In genomic region chr7:129245533-129245932, GRCh38 we compare ENCODE assay signal across 24 cellular contexts. TPM values are rescaled to one million over a fixed set of nuclear protein-coding genes. Genes with fewer than 3 reads are reported as not detected.
"Had no signal": no experiment of that assay in that cellular context is flagged by ENCODE, and none has a peak within 500 bp of the region (broad histone marks: within the 10 kb centered on the region; RNA-seq: fewer than 3 reads in every experiment).

No MANE protein-coding gene starts in this region.

- H3K4me1 ChIP-seq: esophagus muscularis mucosa, foreskin keratinocyte, gastroesophageal sphincter, heart left ventricle, left lung, lower lobe of right lung had no signal

- H3K27me3 ChIP-seq: dorsolateral prefrontal cortex, esophagus muscularis mucosa, foreskin keratinocyte, gastroesophageal sphincter, heart left ventricle, hepatocyte, left lung had no signal

- DNase-seq: dermis blood vessel endothelial cell; dorsolateral prefrontal cortex; effector CD4-positive, alpha-beta T cell; effector memory CD4-positive, alpha-beta T cell; foreskin keratinocyte; heart left ventricle; hypothalamus; immature natural killer cell; islet precursor cell; kidney; kidney glomerular epithelial cell; left lung; left ventricle myocardium superior; lower lobe of right lung; mesendoderm; midbrain; naive thymus-derived CD4-positive, alpha-beta T cell had no signal

- H3K4me3 ChIP-seq: coronary artery, dorsolateral prefrontal cortex, esophagus muscularis mucosa, gastroesophageal sphincter, heart left ventricle, hepatocyte, left lung, lower lobe of right lung had no signal

- H3K9me3 ChIP-seq: esophagus muscularis mucosa, gastroesophageal sphincter, left lung, lower lobe of right lung had no signal

- H3K27ac ChIP-seq: coronary artery, dorsolateral prefrontal cortex, esophagus muscularis mucosa, foreskin keratinocyte, gastroesophageal sphincter, heart left ventricle, hepatocyte, left lung, lower lobe of right lung had no signal

- FAIRE-seq: colon, endothelial cell of umbilical vein, frontal cortex, kidney had no signal

- ATAC-seq: foreskin keratinocyte; gastroesophageal sphincter; heart left ventricle; left lung; left ventricle myocardium superior; lower lobe of right lung; naive thymus-derived CD4-positive, alpha-beta T cell had no signal

- H3K36me3 ChIP-seq: esophagus muscularis mucosa, gastroesophageal sphincter, heart left ventricle, left lung, lower lobe of right lung had no signal

- H3K4me2 ChIP-seq: hepatocyte had no signal

- H2AFZ ChIP-seq: hepatocyte had no signal

RNA-seq across cellular contexts. Expression of gene SMO, which starts 57.1 kb away (rescaled TPM):
- polyA plus RNA-seq: immature natural killer cell; naive thymus-derived CD4-positive, alpha-beta T cell had no signal
